ENCODE assay signal across 32 cellular contexts in genomic region chr9:4955836-4956235, GRCh38. TPM values are rescaled to one million over a fixed set of nuclear protein-coding genes. Genes with fewer than 3 reads are reported as not detected.
A peak's percentile ranks its signal among the peaks of the same experiment; 100 is the strongest.
DNase-seq lines count a peak whose midpoint lies in the region; ATAC-seq, FAIRE-seq and TF ChIP-seq lines count a peak whose summit lies in the region.
"Had no signal": no experiment of that assay in that cellular context is flagged by ENCODE, and none has a peak within 500 bp of the region (broad histone marks: within the 10 kb centered on the region; RNA-seq: fewer than 3 reads in every experiment).

No MANE protein-coding gene starts in this region.

- CTCF ChIA-PET in A549 (lab: Yijun Ruan, JAX): no interaction called here
- CTCF ChIA-PET in activated naive CD4-positive, alpha-beta T cell treated with anti-CD3 and anti-CD28 coated beads for 36 hours (lab: Charles Lee): no interaction called here

- no peaks in the 10 kb centered on the region for H3K27me3 ChIP-seq in foreskin keratinocyte
- H3K27me3 ChIP-seq: ascending aorta, BLaER1, neural progenitor cell, sigmoid colon, stomach, tibial nerve had no signal

- H3K27me3 Mint-ChIP-seq in activated naive CD4-positive, alpha-beta T cell treated with anti-CD3 and anti-CD28 coated beads for 36 hours (ENCODE audit: low read depth): no peaks in the 10 kb centered on the region
- H3K27me3 Mint-ChIP-seq: activated CD4-positive, alpha-beta memory T cell treated with anti-CD3 and anti-CD28 coated beads, Interleukin-2, amount 10 ng/mL, durations not matched to agents 7 days and 5 days; IgD-negative memory B cell; progenitor cell of endocrine pancreas had no signal

- no peak for ATAC-seq in A549
- ATAC-seq in foreskin keratinocyte: peak; percentile 91
- ATAC-seq in GM19467 (IDR thresholded peaks at IDR 0.05; ENCODE audit: unreplicated experiment): no peak
- ATAC-seq: activated CD4-positive, CD25-positive, alpha-beta regulatory T cell treated with anti-CD3 and anti-CD28 coated beads, Interleukin-2, amount 50 U/mL, for 24 hours; HCT116 had no signal

- FAIRE-seq in A549 (lab: Jason Lieb, UNC): no peak
- no peak for FAIRE-seq in GM12891 (lab: Jason Lieb, UNC)

- H3K27ac ChIP-seq in A549 (no peak overlapping the region), foreskin keratinocyte (no peak overlapping the region)
- H3K27ac ChIP-seq: ascending aorta, BLaER1, HL-60, neural progenitor cell, sigmoid colon, stomach, tibial nerve had no signal

- no peak overlapping the region for H3K27ac Mint-ChIP-seq in activated naive CD4-positive, alpha-beta T cell treated with anti-CD3 and anti-CD28 coated beads for 36 hours
- H3K27ac Mint-ChIP-seq: activated CD4-positive, alpha-beta memory T cell treated with anti-CD3 and anti-CD28 coated beads, Interleukin-2, amount 10 ng/mL, durations not matched to agents 7 days and 5 days; activated naive CD8-positive, alpha-beta T cell treated with anti-CD3 and anti-CD28 coated beads for 36 hours; activated T-helper 2 cell treated with anti-CD3 and anti-CD28 coated beads, Interferon-gamma antibody, Interleukin-2, Interleukin-4, amounts not matched to agents 10 μg/mL and 5 μg/mL and 100 μg/mL, durations not matched to agents 14 hours and 24 hours and 36 hours; IgD-negative memory B cell; neural progenitor cell; progenitor cell of endocrine pancreas had no signal

- peaks cover 6% of the 10 kb centered on the region for H3K4me1 Mint-ChIP-seq in activated naive CD4-positive, alpha-beta T cell treated with anti-CD3 and anti-CD28 coated beads for 36 hours (ENCODE audit: low read depth)
- H3K4me1 Mint-ChIP-seq: activated CD4-positive, alpha-beta memory T cell treated with anti-CD3 and anti-CD28 coated beads, Interleukin-2, amount 10 ng/mL, durations not matched to agents 7 days and 5 days; neural progenitor cell had no signal

- POLR2A ChIA-PET in A549 (lab: Yijun Ruan, JAX): no interaction called here

- H3K9me3 ChIP-seq in A549: no peaks in the 10 kb centered on the region
- H3K9me3 ChIP-seq: Caco-2, sigmoid colon had no signal

- H3K36me3 Mint-ChIP-seq in activated naive CD4-positive, alpha-beta T cell treated with anti-CD3 and anti-CD28 coated beads for 36 hours (ENCODE audit: low read depth): no peaks in the 10 kb centered on the region
- H3K36me3 Mint-ChIP-seq: neural progenitor cell had no signal

- H3K4me1 ChIP-seq in A549 (no peaks in the 10 kb centered on the region), foreskin keratinocyte (peaks cover 8% of the 10 kb centered on the region)
- H3K4me1 ChIP-seq: BLaER1, Caco-2, neural progenitor cell, sigmoid colon, stomach, tibial nerve had no signal

- H3K4me3 ChIP-seq in A549: no peak overlapping the region
- H3K4me3 ChIP-seq: ascending aorta, BLaER1, lung, neural progenitor cell, sigmoid colon, stomach, tibial nerve had no signal

- no peak overlapping the region for H3K4me3 Mint-ChIP-seq in activated naive CD4-positive, alpha-beta T cell treated with anti-CD3 and anti-CD28 coated beads for 36 hours
- H3K4me3 Mint-ChIP-seq: activated CD4-positive, alpha-beta memory T cell treated with anti-CD3 and anti-CD28 coated beads, Interleukin-2, amount 10 ng/mL, durations not matched to agents 7 days and 5 days; activated naive CD8-positive, alpha-beta T cell treated with anti-CD3 and anti-CD28 coated beads for 36 hours; IgD-negative memory B cell; neural progenitor cell had no signal

- no peak for TF ChIP-seq RAD21 in A549 (conservative IDR thresholded peaks at IDR 0.05 in 1 of 2, IDR thresholded peaks at IDR 0.05 in 1 of 2)

- 55% methylated on average over 2 of the region's 2 CpGs for WGBS in A549 (ENCODE audit: missing lambda C conversion rate)

- DNase-seq in A549 (ENCODE audit: low read depth in 1 of 2, low spot score in 1 of 2) (peak; percentile 6 to 7), HS-27A (ENCODE audit: low read depth) (peak; percentile 43), brain pericyte (ENCODE audit: low read depth, low spot score) (peak; percentile 61), foreskin keratinocyte (peak; percentile 61 to 73), GM12891 (ENCODE audit: insufficient read length, low spot score) (no peak)
- no peak for DNase-seq in stimulated activated naive CD4-positive, alpha-beta T cell treated with Interleukin-2 at 50 U/mL for 16 hours (lab: John Stamatoyannopoulos, UW)
- no peak for DNase-seq in activated naive CD4-positive, alpha-beta T cell treated with anti-CD3 and anti-CD28 coated beads for 36 hours
- DNase-seq: activated CD4-positive, alpha-beta memory T cell treated with anti-CD3 and anti-CD28 coated beads, Interleukin-2, amount 10 ng/mL, durations not matched to agents 7 days and 5 days; activated naive CD8-positive, alpha-beta T cell treated with anti-CD3 and anti-CD28 coated beads for 36 hours; Caco-2; DMS79 treated with DMSO at 0.1 percent for 48 hours; effector CD4-positive, alpha-beta T cell; glutamatergic neuron; NCI-H1417; NCI-H2081; NCI-H446 treated with DMSO at 0.1 percent for 48 hours; OCI-M1; SHP77 treated with DMSO at 0.1 percent for 48 hours; sigmoid colon; stomach had no signal

- intact Hi-C loops in activated naive CD4-positive, alpha-beta T cell treated with anti-CD3 and anti-CD28 coated beads for 36 hours (cut with micrococcal nuclease): no loop called here

- no peak overlapping the region for H3K4me2 ChIP-seq in A549
- H3K4me2 ChIP-seq: BLaER1, neural progenitor cell had no signal

- TF ChIP-seq POLR2A in A549 (IDR thresholded peaks at IDR 0.05; ENCODE audit: low read length): no peak
- TF ChIP-seq POLR2A in GM12891 (IDR thresholded peaks at IDR 0.05; ENCODE audit: low read depth, low read length): no peak

- TF ChIP-seq EP300 in A549 (IDR thresholded peaks at IDR 0.05): no peak

- peaks cover 2% of the 10 kb centered on the region for H3K9me3 Mint-ChIP-seq in activated naive CD4-positive, alpha-beta T cell treated with anti-CD3 and anti-CD28 coated beads for 36 hours

- no peak for TF ChIP-seq CTCF in A549 (IDR thresholded peaks at IDR 0.05)
- no peak for TF ChIP-seq CTCF in foreskin keratinocyte (conservative IDR thresholded peaks at IDR 0.05)

TF ChIP-seq in A549, 52 proteins besides CTCF, POLR2A, EP300 and RAD21 (continues in another document):
- TF ChIP-seq FOSB (CRISPR knock-in tag; IDR thresholded peaks at IDR 0.05): no peak
- TF ChIP-seq ZSCAN20 (CRISPR knock-in tag; IDR thresholded peaks at IDR 0.05): no peak
- TF ChIP-seq HEYL (CRISPR knock-in tag; IDR thresholded peaks at IDR 0.05): no peak
- TF ChIP-seq ZFP36 (IDR thresholded peaks at IDR 0.05; ENCODE audit: borderline replicate concordance, partially characterized antibody): no peak
- TF ChIP-seq JUN (IDR thresholded peaks at IDR 0.05): no peak
- no peak for TF ChIP-seq HOXA7 (CRISPR knock-in tag; IDR thresholded peaks at IDR 0.05)
- no peak for TF ChIP-seq ZNF302 (CRISPR knock-in tag; IDR thresholded peaks at IDR 0.05)
- no peak for TF ChIP-seq E2F6 (IDR thresholded peaks at IDR 0.05; ENCODE audit: borderline replicate concordance, low read depth)
- TF ChIP-seq HOXB5 (CRISPR knock-in tag; IDR thresholded peaks at IDR 0.05): no peak
- TF ChIP-seq CBX8 (IDR thresholded peaks at IDR 0.05): no peak

TF ChIP-seq in GM12891, 5 proteins besides CTCF, POLR2A, EP300 and RAD21:
- no peak for TF ChIP-seq SPI1 (IDR thresholded peaks at IDR 0.05; ENCODE audit: low read depth, low read length)
- no peak for TF ChIP-seq TAF1 (IDR thresholded peaks at IDR 0.05; ENCODE audit: low read depth, low read length)
- TF ChIP-seq POU2F2 (IDR thresholded peaks at IDR 0.05; ENCODE audit: low read depth, low read length): no peak
- TF ChIP-seq POLR2AphosphoS5 (IDR thresholded peaks at IDR 0.05; ENCODE audit: low read depth, low read length): no peak
- no peak for TF ChIP-seq PAX5 (IDR thresholded peaks at IDR 0.05; ENCODE audit: insufficient read depth, low read length, severe bottlenecking)

RNA-seq across cellular contexts. Expression of gene JAK2, which starts 29.2 kb away (rescaled TPM):
- polyA plus RNA-seq in A549 (2011; rRNA removed) (6.5 and 7.7 TPM in 2 replicates), A549 (2017; fragmentation: RNase III; extraction: RNeasy Plus Mini Kit Qiagen cat#74134 plus additional on column Dnase treatment) (2.6 to 3.1 TPM (median 2.9 TPM) in 3 replicates), foreskin keratinocyte (1.0 TPM in 2 replicates)
- polyA plus RNA-seq in A549 (2012; cell fraction: cytosol; rRNA removed): 0.78 and 0.82 TPM in 2 replicates
- 0.61 and 0.92 TPM in 2 replicates for polyA plus RNA-seq in A549 (2012; cell fraction: nucleus; rRNA removed)
- 4.7 and 6.0 TPM in 2 replicates for polyA minus RNA-seq in A549 (2011; rRNA and poly(A)+ RNA removed)
- total RNA-seq in foreskin keratinocyte: 5.3 and 6.4 TPM in 2 replicates
- 5.5 TPM for polyA plus RNA-seq in GM12891 (2012; ENCODE audit: low read depth, missing spikeins)
- total RNA-seq in activated naive CD4-positive, alpha-beta T cell treated with anti-CD3 and anti-CD28 coated beads for 36 hours: 10 to 100 TPM; 46.8 to 51.0 TPM

Comparison
In these comparisons a context has a peak if more than half of its experiments do, and no peak if none do; other contexts are left out.
1. DNase-seq: peak in A549 (2 of 2), HS-27A (single experiment), brain pericyte (single experiment) and foreskin keratinocyte (2 of 2); none in GM12891 (single experiment), stimulated activated naive CD4-positive, alpha-beta T cell treated with Interleukin-2 at 50 U/mL for 16 hours (single experiment) and activated naive CD4-positive, alpha-beta T cell treated with anti-CD3 and anti-CD28 coated beads for 36 hours (single experiment).